In genomic region chr9:85502815-85503643, GRCh38 we compare ENCODE assay signal across 28 cellular contexts.
DNase-seq lines count a peak whose midpoint lies in the region; ATAC-seq, FAIRE-seq and TF ChIP-seq lines count a peak whose summit lies in the region.
"Had no signal": no experiment of that assay in that cellular context is flagged by ENCODE, and none has a peak within 500 bp of the region (broad histone marks: within the 10 kb centered on the region; RNA-seq: fewer than 3 reads in every experiment).

No MANE protein-coding gene starts in this region.

- H3K56ac ChIP-seq in H1 (replicated peaks; ENCODE audit: insufficient read length, low read depth, low read length) = no peak overlapping the region

- in situ Hi-C loops in HepG2 (cut with HindIII; ENCODE audit: extremely low pct_ligation_motif_present, low pct_unique_long_range_greater_than_20kb) = no loop called here

- H3K36me3 ChIP-seq in HepG2 (replicated peaks in 1 of 2; ENCODE audit: control insufficient read depth in 1 of 2, insufficient read depth in 2 of 2, low read length in 2 of 2) (no peaks in the 10 kb centered on the region), right lobe of liver (no peaks in the 10 kb centered on the region), RWPE2 (ENCODE audit: low read depth) (no peaks in the 10 kb centered on the region), H1 (ENCODE audit: control insufficient read depth in 2 of 4, insufficient read depth in 4 of 4, low read length in 3 of 4) (no peaks in the 10 kb centered on the region), upper lobe of right lung (no peaks in the 10 kb centered on the region), left ventricle myocardium inferior (no peaks in the 10 kb centered on the region)
- H3K36me3 ChIP-seq: esophagus squamous epithelium, pancreas, upper lobe of left lung had no signal

- H4K91ac ChIP-seq in H1 (replicated peaks; ENCODE audit: insufficient read length, low read length) = no peak overlapping the region

- H3K27ac ChIP-seq in HepG2 (ENCODE audit: extremely low read length, insufficient read depth, low read length) (no peak overlapping the region), right lobe of liver (no peak overlapping the region), RWPE2 (ENCODE audit: poor library complexity, severe bottlenecking) (no peak overlapping the region), H1 (ENCODE audit: low read depth, low read length) (no peak overlapping the region), upper lobe of right lung (no peak overlapping the region), left ventricle myocardium inferior (replicated peaks) (no peak overlapping the region)
- H3K27ac ChIP-seq: esophagus squamous epithelium, pancreas, RWPE1, upper lobe of left lung had no signal

- TF ChIP-seq RAD21 in HepG2 (CRISPR knock-in tag; IDR thresholded peaks at IDR 0.05) (no peak), H1 (IDR thresholded peaks at IDR 0.05 in 1 of 2, conservative IDR thresholded peaks at IDR 0.05 in 1 of 2; ENCODE audit: low read depth in 2 of 2, low read length in 2 of 2) (no peak)

- H3K27me3 ChIP-seq in HepG2 (ENCODE audit: control insufficient read depth in 1 of 2, insufficient read depth in 2 of 2, low read length in 2 of 2) (no peaks in the 10 kb centered on the region), right lobe of liver (no peaks in the 10 kb centered on the region), RWPE2 (ENCODE audit: insufficient read depth, poor library complexity, severe bottlenecking) (no peaks in the 10 kb centered on the region), H1 (replicated peaks in 1 of 4; ENCODE audit: control insufficient read depth in 3 of 4, extremely low read depth in 1 of 4, insufficient read depth in 3 of 4, low read length in 3 of 4) (no peaks in the 10 kb centered on the region), upper lobe of right lung (no peaks in the 10 kb centered on the region), left ventricle myocardium inferior (ENCODE audit: low read depth) (peaks cover 2% of the 10 kb centered on the region)
- H3K27me3 ChIP-seq: pancreas, upper lobe of left lung had no signal

- no peak overlapping the region for H2BK120ac ChIP-seq in H1 (replicated peaks; ENCODE audit: low read depth, low read length)

- H2BK15ac ChIP-seq in H1 (ENCODE audit: low read length) = no peak overlapping the region

- H3K9me3 ChIP-seq in HepG2 (ENCODE audit: low read length) (no peaks in the 10 kb centered on the region), right lobe of liver (no peaks in the 10 kb centered on the region), RWPE2 (ENCODE audit: severe bottlenecking) (no peaks in the 10 kb centered on the region), H1 (ENCODE audit: insufficient read depth in 2 of 2, low read depth in 1 of 2, low read length in 1 of 2) (peaks cover 0 to 6% of the 10 kb centered on the region in 2 experiments; a peak in 1 of 4 replicates), upper lobe of right lung (peaks cover 6% of the 10 kb centered on the region), left ventricle myocardium inferior (replicated peaks) (peaks cover 18% of the 10 kb centered on the region)
- H3K9me3 ChIP-seq: pancreas, SK-N-SH had no signal

- intact Hi-C loops in HepG2 (cut with micrococcal nuclease; ENCODE audit: unreplicated experiment) (no loop called here), right lobe of liver (cut with DNase I) (no loop called here), upper lobe of right lung (cut with DNase I) (no loop called here), left ventricle myocardium inferior (cut with micrococcal nuclease) (no loop called here)

- no peak for FAIRE-seq in HepG2 (lab: Jason Lieb, UNC)
- no peak for FAIRE-seq in H1 (lab: Jason Lieb, UNC)
- FAIRE-seq in GM19239 (lab: Jason Lieb, UNC) = no peak
- FAIRE-seq: pancreas had no signal

- H3K79me2 ChIP-seq in HepG2 (ENCODE audit: insufficient read depth, low read length) = no peaks in the 10 kb centered on the region
- H3K79me2 ChIP-seq in H1 (ENCODE audit: control insufficient read depth in 1 of 2, insufficient read depth in 2 of 2, low read length in 2 of 2) = no peaks in the 10 kb centered on the region

- no peak overlapping the region for H3K23ac ChIP-seq in H1 (ENCODE audit: insufficient read length)

- TF ChIP-seq POLR2A in HepG2 (IDR thresholded peaks at IDR 0.05; ENCODE audit: insufficient read depth in 1 of 2, low read depth in 2 of 2, low read length in 2 of 2) (no peak), right lobe of liver (IDR thresholded peaks at IDR 0.05) (no peak), H1 (IDR thresholded peaks at IDR 0.05; ENCODE audit: control extremely low read depth in 1 of 2, low read depth in 2 of 2, low read length in 2 of 2) (no peak)

- no peak for TF ChIP-seq EP300 in HepG2 (IDR thresholded peaks at IDR 0.05; ENCODE audit: low read depth in 2 of 2, low read length in 2 of 2)
- TF ChIP-seq EP300 in HepG2 (CRISPR knock-in tag; IDR thresholded peaks at IDR 0.05; ENCODE audit: borderline replicate concordance) = no peak
- TF ChIP-seq EP300 in H1 (IDR thresholded peaks at IDR 0.05; ENCODE audit: borderline replicate concordance in 1 of 2, low read depth in 2 of 2, low read length in 2 of 2) = no peak

- no peak overlapping the region for H3K14ac ChIP-seq in H1 (ENCODE audit: insufficient read length)

- no peak overlapping the region for H3K4ac ChIP-seq in H1 (replicated peaks; ENCODE audit: insufficient read length, low read depth, low read length)

- no peak overlapping the region for H2AFZ ChIP-seq in HepG2 (ENCODE audit: low read length)
- 0 out of 2 replicates have a peak overlapping the region, but pooled peaks have one; percentile 17 for H2AFZ ChIP-seq in H1 (ENCODE audit: low read length)

- 34% methylated on average over 4 of the region's 4 CpGs for WGBS in HepG2 (ENCODE audit: low lambda C conversion rate)
- 88% methylated on average over 1 of the region's 4 CpGs for WGBS in right lobe of liver (ENCODE audit: insufficient coverage, low coverage, low lambda C conversion rate, missing lambda C conversion rate)
- 99% methylated on average over 4 of the region's 4 CpGs; no CpG with 5 or more reads in 1 of the 2 experiments for WGBS in H1 (ENCODE audit: extremely low coverage in 1 of 2, insufficient coverage in 1 of 2, insufficient read length in 1 of 2, insufficient replicate concordance in 2 of 2, low coverage in 1 of 2, low lambda C conversion rate in 2 of 2, missing lambda C conversion rate in 1 of 2), 2 experiments

- no peaks in the 10 kb centered on the region; the same call in 1 of the 2 replicates for H3K23me2 ChIP-seq in H1 (ENCODE audit: low read depth, low read length)

- H3K9ac ChIP-seq in HepG2 (ENCODE audit: insufficient read depth, low read depth, low read length) (no peak overlapping the region), H1 (replicated peaks in 1 of 4; ENCODE audit: extremely low read depth in 1 of 4, low read depth in 3 of 4, low read length in 3 of 4) (no peak overlapping the region)
- H3K9ac ChIP-seq: SK-N-SH had no signal

- no peak overlapping the region for H2AK5ac ChIP-seq in H1 (ENCODE audit: low read depth, low read length)

- no peaks in the 10 kb centered on the region for H3K79me1 ChIP-seq in H1 (ENCODE audit: low read depth, low read length)

- H4K8ac ChIP-seq in H1 (ENCODE audit: extremely low read depth, insufficient read depth, low read length) = no peak overlapping the region; the same call in 1 of the 2 replicates

- peak; percentile 13; the same call in 1 of the 2 replicates for TF ChIP-seq CTCF in HepG2 (CRISPR knock-in tag; IDR thresholded peaks at IDR 0.05)
- no peak for TF ChIP-seq CTCF in right lobe of liver (IDR thresholded peaks at IDR 0.05)
- TF ChIP-seq CTCF in RWPE2 (IDR thresholded peaks at IDR 0.05; ENCODE audit: poor library complexity, severe bottlenecking) = no peak
- peak in 1 of 3 experiments; percentile 15; a peak in 1 of 4 replicates for TF ChIP-seq CTCF in H1 (IDR thresholded peaks at IDR 0.05; ENCODE audit: control extremely low read depth in 1 of 3, insufficient read depth in 1 of 3, low read depth in 1 of 3, low read length in 3 of 3)
- TF ChIP-seq CTCF in upper lobe of right lung (IDR thresholded peaks at IDR 0.05) = no peak
- no peak for TF ChIP-seq CTCF in left ventricle myocardium inferior (IDR thresholded peaks at IDR 0.05; ENCODE audit: borderline replicate concordance)

- no peak overlapping the region for H3K4me3 ChIP-seq in HepG2 (replicated peaks in 1 of 3; ENCODE audit: insufficient read depth in 1 of 3, low read depth in 2 of 3, low read length in 3 of 3)
- no peak overlapping the region for H3K4me3 ChIP-seq in right lobe of liver
- H3K4me3 ChIP-seq in RWPE2 (ENCODE audit: severe bottlenecking) = no peak overlapping the region
- no peak overlapping the region for H3K4me3 ChIP-seq in H1 (ENCODE audit: extremely low read depth in 1 of 4, insufficient read depth in 2 of 4, low read depth in 3 of 4, low read length in 4 of 4)
- H3K4me3 ChIP-seq in upper lobe of right lung = no peak overlapping the region
- H3K4me3 ChIP-seq in left ventricle myocardium inferior = no peak overlapping the region
- H3K4me3 ChIP-seq: esophagus squamous epithelium, pancreas, upper lobe of left lung had no signal

- POLR2A ChIA-PET in HepG2 (lab: Yijun Ruan, JAX) = no interaction called here
- POLR2A ChIA-PET in H1 (lab: Charles Lee; ENCODE audit: partially characterized antibody) = no interaction called here

- H3K4me1 ChIP-seq in HepG2 (ENCODE audit: insufficient read depth, low read length) (no peaks in the 10 kb centered on the region), right lobe of liver (no peaks in the 10 kb centered on the region), RWPE2 (ENCODE audit: insufficient read depth, poor library complexity, severe bottlenecking) (no peaks in the 10 kb centered on the region), H1 (replicated peaks in 1 of 4; ENCODE audit: control insufficient read depth in 3 of 4, insufficient read depth in 4 of 4, low read length in 3 of 4) (no peaks in the 10 kb centered on the region), upper lobe of right lung (no peaks in the 10 kb centered on the region), left ventricle myocardium inferior (no peaks in the 10 kb centered on the region)
- H3K4me1 ChIP-seq: esophagus squamous epithelium, pancreas, upper lobe of left lung had no signal

- H2BK20ac ChIP-seq in H1 (ENCODE audit: low read length) = no peak overlapping the region

- no peak overlapping the region for H3K18ac ChIP-seq in H1 (ENCODE audit: extremely low read depth, low read length)

- no peak overlapping the region for H4K5ac ChIP-seq in H1 (ENCODE audit: insufficient read length, low read depth, low read length)

- no peak overlapping the region for H2BK12ac ChIP-seq in H1 (ENCODE audit: low read depth, low read length)

- ATAC-seq in HepG2 (peak; percentile 60), right lobe of liver (no peak), RWPE2 (ENCODE audit: low read depth) (peak; percentile 29; the same call in 1 of the 3 replicates), upper lobe of right lung (peak; percentile 14)
- ATAC-seq: effector memory CD8-positive, alpha-beta T cell; naive thymus-derived CD8-positive, alpha-beta T cell; pancreas; sciatic nerve had no signal

- H2BK5ac ChIP-seq in H1 (ENCODE audit: low read depth, low read length) = no peak overlapping the region

- H4K20me1 ChIP-seq in HepG2 (ENCODE audit: insufficient read depth, low read length) (no peaks in the 10 kb centered on the region), H1 (replicated peaks in 1 of 2; ENCODE audit: control insufficient read depth in 1 of 2, insufficient read depth in 2 of 2, low read length in 2 of 2) (no peaks in the 10 kb centered on the region)

- no peak for DNase-seq in HepG2 (ENCODE audit: low spot score)
- DNase-seq in right lobe of liver = no peak
- no peak for DNase-seq in RWPE2 (ENCODE audit: low spot score)
- no peak for DNase-seq in H1 (ENCODE audit: low read depth in 1 of 2, low spot score in 2 of 2)
- no peak for DNase-seq in upper lobe of right lung
- DNase-seq in NCI-H226 = no peak
- DNase-seq in left ventricle myocardium inferior = no peak
- no peak for DNase-seq in GM19239 (ENCODE audit: insufficient read length, low spot score)
- DNase-seq: 8988T; activated B cell treated with CpG ODN at 0.5 μM for 24 hours; activated CD4-positive, alpha-beta memory T cell treated with anti-CD3 and anti-CD28 coated beads for 36 hours; activated effector memory CD4-positive, alpha-beta T cell treated with Interleukin-2 at 50 U/mL for 16 hours; DND-41; effector memory CD8-positive, alpha-beta T cell; esophagus squamous epithelium; HCEC 1CT; Kasumi-1; mesendoderm; naive thymus-derived CD8-positive, alpha-beta T cell; NCI-H1105 treated with DMSO at 0.1 percent for 48 hours; NCI-H2081; NCI-H510A; pancreas; SK-N-SH; stimulated activated CD4-positive, alpha-beta T cell treated with anti-CD3 and anti-CD28 coated beads, Interleukin-15, amount 100 ng/mL, for 24 hours had no signal

- no TSS peak for BruUV-seq in HepG2 (replicated peaks; lab: Mats Ljungman, UMichigan)

- H3K4me2 ChIP-seq in HepG2 (ENCODE audit: low read depth, low read length) (no peak overlapping the region), H1 (ENCODE audit: insufficient read depth in 1 of 2, low read depth in 2 of 2, low read length in 2 of 2) (no peak overlapping the region)
- H3K4me2 ChIP-seq: SK-N-SH had no signal

- CTCF ChIA-PET in HepG2 (lab: Yijun Ruan, JAX; ENCODE audit: low intra/inter-chr PET ratio, low total read pairs) (no interaction called here), H1 (lab: Charles Lee; ENCODE audit: partially characterized antibody) (interaction anchor here (1.0 to 2.4 kb wide), 3 partner anchors 10 to 31 kb away, joined by 3 to 6 read pairs (median 3); no protein-coding TSS in a partner anchor)

Comparison
In these comparisons a context has a peak if more than half of its experiments do, and no peak if none do; other contexts are left out.
1. ATAC-seq: peak in HepG2 (single experiment), RWPE2 (single experiment) and upper lobe of right lung (single experiment); none in right lobe of liver (0 of 4).